ENCODE assay signal across 18 cellular contexts in genomic region chr3:16359331-16359730, GRCh38.
DNase-seq lines count a peak whose midpoint lies in the region; ATAC-seq, FAIRE-seq and TF ChIP-seq lines count a peak whose summit lies in the region.
"Had no signal": no experiment of that assay in that cellular context is flagged by ENCODE, and none has a peak within 500 bp of the region (broad histone marks: within the 10 kb centered on the region; RNA-seq: fewer than 3 reads in every experiment).

No MANE protein-coding gene starts in this region.

- ATAC-seq in heart right ventricle (peak in 7 of 8 donors; percentile 27 to 80 (median 69)), Right ventricle myocardium inferior (no peak), GM21390 (IDR thresholded peaks at IDR 0.05; ENCODE audit: unreplicated experiment) (no peak), HG02970 (IDR thresholded peaks at IDR 0.05; ENCODE audit: low FRiP score, unreplicated experiment) (no peak), GM18520 (IDR thresholded peaks at IDR 0.05; ENCODE audit: unreplicated experiment) (no peak)

- FAIRE-seq in endothelial cell of umbilical vein (lab: Jason Lieb, UNC): peak; percentile 12
- FAIRE-seq: keratinocyte had no signal

- H3K79me2 ChIP-seq in OCI-LY7 (ENCODE audit: insufficient read depth, low read depth, low read length) (peaks cover 20% of the 10 kb centered on the region), endothelial cell of umbilical vein (ENCODE audit: control insufficient read depth, insufficient read depth, low read length) (no peaks in the 10 kb centered on the region)

- H3K4me2 ChIP-seq in OCI-LY7 (ENCODE audit: low read length): peak overlapping the region; percentile 15
- H3K4me2 ChIP-seq in endothelial cell of umbilical vein (ENCODE audit: insufficient read depth, low read length): no peak overlapping the region

- H3K9ac ChIP-seq in endothelial cell of umbilical vein (replicated peaks; ENCODE audit: extremely low read depth, insufficient read depth, low read length) (no peak overlapping the region), subcutaneous abdominal adipose tissue (ENCODE audit: low read length in 5 of 5) (no peak overlapping the region)

- no peak overlapping the region for H3K4me3 ChIP-seq in heart right ventricle
- no peak overlapping the region for H3K4me3 ChIP-seq in OCI-LY7 (ENCODE audit: low read depth, low read length, poor library complexity, severe bottlenecking)
- H3K4me3 ChIP-seq in endothelial cell of umbilical vein (replicated peaks in 1 of 3; ENCODE audit: insufficient read depth in 1 of 3, low read depth in 1 of 3, low read length in 3 of 3): no peak overlapping the region
- peak overlapping the region in 1 of 5 donors; percentile 0 for H3K4me3 ChIP-seq in subcutaneous abdominal adipose tissue (ENCODE audit: low read depth in 1 of 5, low read length in 5 of 5)
- H3K4me3 ChIP-seq: SJSA1 had no signal

- no TSS peak for BruUV-seq in OCI-LY7 (replicated peaks; lab: Mats Ljungman, UMichigan)
- no TSS peak for BruUV-seq in endothelial cell of umbilical vein (replicated peaks; lab: Mats Ljungman, UMichigan)

- TF ChIP-seq CTCF in heart right ventricle (IDR thresholded peaks at IDR 0.05) (no peak), OCI-LY7 (conservative IDR thresholded peaks at IDR 0.05; ENCODE audit: low read length) (no peak), endothelial cell of umbilical vein (IDR thresholded peaks at IDR 0.05; ENCODE audit: extremely low read depth in 1 of 2, insufficient read depth in 1 of 2, low read depth in 1 of 2, low read length in 2 of 2) (no peak)

- H3K9me1 ChIP-seq in endothelial cell of umbilical vein (replicated peaks; ENCODE audit: control insufficient read depth, extremely low read depth, insufficient read depth, low read length): no peaks in the 10 kb centered on the region

- H3K27ac ChIP-seq in heart right ventricle (peak overlapping the region in 8 of 10 donors; percentile 10 to 73 (median 56)), OCI-LY7 (ENCODE audit: low read depth, low read length, poor library complexity, severe bottlenecking) (peak overlapping the region; percentile 36), endothelial cell of umbilical vein (ENCODE audit: insufficient read depth, low read depth, low read length) (no peak overlapping the region), subcutaneous abdominal adipose tissue (ENCODE audit: low read depth, low read length) (peak overlapping the region; percentile 8)
- H3K27ac ChIP-seq: SJSA1 had no signal

- dilution Hi-C loops in endothelial cell of umbilical vein (cut with MboI; ENCODE audit: extremely low pct_ligation_motif_present, low sequenced_read_pairs): no loop called here

- H3K9me2 ChIP-seq in OCI-LY7 (ENCODE audit: insufficient read depth, low read length): no peaks in the 10 kb centered on the region

- POLR2A ChIA-PET in OCI-LY7 (lab: Charles Lee): interaction anchor here (0.7 to 1.9 kb wide), 6 partner anchors 11 to 34 kb away, joined by 3 to 8 read pairs (median 3); no protein-coding TSS in a partner anchor
- POLR2A ChIA-PET in endothelial cell of umbilical vein (lab: Charles Lee): no interaction called here

- TF ChIP-seq POLR2A in endothelial cell of umbilical vein (IDR thresholded peaks at IDR 0.05; ENCODE audit: low read depth, low read length): no peak

- WGBS in heart right ventricle, 2 donors: 44 to 54% methylated on average over 4 of the region's 4 CpGs

- H3K36me3 ChIP-seq in heart right ventricle (peaks cover 0 to 74% (median 0%) of the 10 kb centered on the region in 9 donors), OCI-LY7 (ENCODE audit: insufficient read depth, low read length) (peaks cover 97% of the 10 kb centered on the region), endothelial cell of umbilical vein (ENCODE audit: control insufficient read depth in 2 of 2, extremely low read depth in 1 of 2, insufficient read depth in 2 of 2, low read length in 2 of 2) (peaks cover 0 to under 1% of the 10 kb centered on the region in 2 experiments), subcutaneous abdominal adipose tissue (ENCODE audit: control insufficient read depth in 5 of 5, insufficient read depth in 5 of 5, low read length in 5 of 5) (peaks cover 8 to 60% (median 52%) of the 10 kb centered on the region in 5 donors)

- DNase-seq in heart right ventricle (peak in 1 of 2 donors; percentile 44), Right ventricle myocardium inferior (ENCODE audit: missing footprints) (no peak), OCI-LY7 (ENCODE audit: low spot score) (peak; percentile 37), endothelial cell of umbilical vein (ENCODE audit: low read depth, low spot score) (peak; percentile 6)
- DNase-seq: activated CD4-positive, CD25-positive, alpha-beta regulatory T cell; activated T-cell treated with anti-CD3 and anti-CD28 coated beads, Interleukin-2, amount 50 U/mL, for 48 hours; EL; endodermal cell; GOT3; retina; stimulated activated CD4-positive, alpha-beta T cell treated with anti-CD3 and anti-CD28 coated beads, Interleukin-4, amount 100 ng/mL, for 24 hours; stimulated activated naive CD4-positive, alpha-beta T cell treated with Interleukin-2 at 50 U/mL for 16 hours had no signal

- intact Hi-C loops in heart right ventricle (cut with DNase I) (loop anchor here in 1 of 10 donors (5.0 kb wide), 1 partner anchor 47 kb away; no protein-coding TSS in a partner anchor), Right ventricle myocardium inferior (cut with DNase I) (loop anchor here (5.0 kb wide), 1 partner anchor 153 kb away; the partner anchor contains the start of gene RFTN1), OCI-LY7 (cut with micrococcal nuclease; ENCODE audit: unreplicated experiment) (no loop called here), endothelial cell of umbilical vein (cut with micrococcal nuclease) (no loop called here)

- CTCF ChIA-PET in OCI-LY7 (lab: Charles Lee; ENCODE audit: unreplicated experiment): interaction anchor here (0.6 kb wide), 1 partner anchor 92 kb away, joined by 3 read pairs; no protein-coding TSS in a partner anchor
- CTCF ChIA-PET in endothelial cell of umbilical vein (lab: Charles Lee): interaction anchor here (1.0 to 1.2 kb wide), 2 partner anchors 69 to 158 kb away, joined by 3 to 6 read pairs; no protein-coding TSS in a partner anchor

- peaks cover 0 to 68% (median 36%) of the 10 kb centered on the region in 9 donors for H3K4me1 ChIP-seq in heart right ventricle
- peaks cover 49% of the 10 kb centered on the region for H3K4me1 ChIP-seq in OCI-LY7 (ENCODE audit: insufficient read depth, low read length, poor library complexity, severe bottlenecking)
- no peaks in the 10 kb centered on the region for H3K4me1 ChIP-seq in endothelial cell of umbilical vein (ENCODE audit: control insufficient read depth, extremely low read depth, insufficient read depth, low read length)
- H3K4me1 ChIP-seq in subcutaneous abdominal adipose tissue (ENCODE audit: control insufficient read depth in 5 of 5, insufficient read depth in 5 of 5, low read length in 5 of 5): peaks cover 0 to 23% (median 6%) of the 10 kb centered on the region in 5 donors

- H4K20me1 ChIP-seq in OCI-LY7 (ENCODE audit: insufficient read depth, low read length): no peaks in the 10 kb centered on the region
- H4K20me1 ChIP-seq in endothelial cell of umbilical vein (replicated peaks; ENCODE audit: control insufficient read depth, extremely low read depth, insufficient read depth, low read length): no peaks in the 10 kb centered on the region

- peaks cover 0 to 4% (median 0%) of the 10 kb centered on the region in 11 donors for H3K9me3 ChIP-seq in heart right ventricle
- no peaks in the 10 kb centered on the region for H3K9me3 ChIP-seq in OCI-LY7 (ENCODE audit: low read length)
- H3K9me3 ChIP-seq in endothelial cell of umbilical vein (replicated peaks; ENCODE audit: control insufficient read depth, insufficient read depth, low read length): no peaks in the 10 kb centered on the region
- H3K9me3 ChIP-seq in subcutaneous abdominal adipose tissue (ENCODE audit: control insufficient read depth in 5 of 5, low read length in 5 of 5): no peaks in the 10 kb centered on the region
- H3K9me3 ChIP-seq: SJSA1 had no signal

- no peak overlapping the region for H2AFZ ChIP-seq in OCI-LY7 (ENCODE audit: low read length)
- no peak overlapping the region for H2AFZ ChIP-seq in endothelial cell of umbilical vein (ENCODE audit: low read depth, low read length)

- no peaks in the 10 kb centered on the region for H3K27me3 ChIP-seq in heart right ventricle
- H3K27me3 ChIP-seq in endothelial cell of umbilical vein (ENCODE audit: control insufficient read depth in 2 of 2, insufficient read depth in 2 of 2, low read length in 2 of 2): no peaks in the 10 kb centered on the region
- H3K27me3 ChIP-seq in subcutaneous abdominal adipose tissue (ENCODE audit: control insufficient read depth in 5 of 5, insufficient read depth in 4 of 5, low read length in 5 of 5): no peaks in the 10 kb centered on the region
- H3K27me3 ChIP-seq: SJSA1 had no signal

TF ChIP-seq in endothelial cell of umbilical vein, 7 proteins besides CTCF, POLR2A, EP300 and RAD21:
- no peak for TF ChIP-seq POLR2AphosphoS5 (IDR thresholded peaks at IDR 0.05; ENCODE audit: insufficient read depth, low read depth, low read length)
- no peak for TF ChIP-seq FOS (IDR thresholded peaks at IDR 0.05; ENCODE audit: borderline replicate concordance, insufficient read depth, low read length)
- no peak for TF ChIP-seq MAX (IDR thresholded peaks at IDR 0.05; ENCODE audit: insufficient read depth, insufficient read length)
- TF ChIP-seq EZH2 (IDR thresholded peaks at IDR 0.05; ENCODE audit: borderline replicate concordance, low read depth, low read length, severe bottlenecking): no peak
- TF ChIP-seq GATA2 (IDR thresholded peaks at IDR 0.05; ENCODE audit: insufficient read depth, insufficient read length, low read depth, low read length): no peak
- no peak for TF ChIP-seq MYC (IDR thresholded peaks at IDR 0.05; ENCODE audit: low read depth, low read length)
- no peak for TF ChIP-seq JUN (IDR thresholded peaks at IDR 0.05; ENCODE audit: borderline replicate concordance, insufficient read depth, insufficient read length, low read depth)

Comparison
In these comparisons a context has a peak if more than half of its experiments do, and no peak if none do; other contexts are left out.
1. ATAC-seq: peak in heart right ventricle (7 of 8); none in Right ventricle myocardium inferior (single experiment), GM21390 (single experiment), HG02970 (single experiment) and GM18520 (single experiment).